In the genomic region with DNA sequence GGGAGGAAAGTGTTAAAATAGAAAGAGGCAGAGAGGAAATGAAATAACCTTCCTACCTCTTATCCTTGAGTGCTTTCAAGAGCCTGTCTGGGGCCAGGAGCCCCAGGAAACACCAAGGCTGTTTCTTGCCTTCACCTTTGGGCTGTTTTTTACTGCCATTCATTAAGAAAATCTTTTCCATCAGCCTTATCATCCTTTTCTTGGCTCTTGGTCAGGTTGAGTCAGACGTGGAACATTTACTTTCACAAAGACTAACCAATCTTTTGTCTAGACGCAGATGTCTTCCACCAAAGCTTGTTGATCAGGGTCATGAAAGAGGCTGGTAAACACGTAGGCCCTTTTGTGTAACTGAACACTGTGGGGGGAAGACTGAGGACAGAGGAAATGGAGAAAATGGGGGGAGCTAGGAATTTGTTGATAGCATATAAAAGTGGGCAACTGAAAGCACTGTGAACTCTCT, we compare ENCODE assay signal across 8 cellular contexts.
A peak's percentile ranks its signal among the peaks of the same experiment; 100 is the strongest.
DNase-seq lines count a peak whose midpoint lies in the region; ATAC-seq and TF ChIP-seq lines count a peak whose summit lies in the region.

No MANE protein-coding gene starts in this region.

- no peak for TF ChIP-seq CTCF in ascending aorta (IDR thresholded peaks at IDR 0.05)

- no peaks in the 10 kb centered on the region for H3K36me3 ChIP-seq in ascending aorta

- ATAC-seq in GM18511 (IDR thresholded peaks at IDR 0.05; ENCODE audit: unreplicated experiment): peak; percentile 55
- peak; percentile 36 for ATAC-seq in HG02884 (IDR thresholded peaks at IDR 0.05; ENCODE audit: unreplicated experiment)
- no peak for ATAC-seq in GM19467 (IDR thresholded peaks at IDR 0.05; ENCODE audit: unreplicated experiment)

- H3K27me3 ChIP-seq in ascending aorta: no peaks in the 10 kb centered on the region

- peaks cover 0 to 22% of the 10 kb centered on the region in 2 donors for H3K4me1 ChIP-seq in ascending aorta

- no peak overlapping the region for H3K27ac ChIP-seq in ascending aorta

- DNase-seq in amniotic epithelial cell (ENCODE audit: low read depth): peak; percentile 98
- peak; percentile 90 for DNase-seq in non-pigmented ciliary epithelial cell (ENCODE audit: low read depth)
- no peak for DNase-seq in GOT3 (lab: John Stamatoyannopoulos, UW)
- DNase-seq in NCI-H1436 (lab: John Stamatoyannopoulos, UW): no peak
- DNase-seq in ascending aorta (ENCODE audit: low spot score in 2 of 2): no peak

- H3K4me3 ChIP-seq in ascending aorta: no peak overlapping the region

- intact Hi-C loops in ascending aorta (cut with DNase I): no loop called here

- no peaks in the 10 kb centered on the region for H3K9me3 ChIP-seq in ascending aorta

Comparison
In these comparisons a context has a peak if more than half of its experiments do, and no peak if none do; other contexts are left out.
1. DNase-seq: peak in amniotic epithelial cell (single experiment) and non-pigmented ciliary epithelial cell (single experiment); none in GOT3 (single experiment), NCI-H1436 (single experiment) and ascending aorta (0 of 2).